14 cellular contexts compared by ENCODE assay signal in the genomic region with DNA sequence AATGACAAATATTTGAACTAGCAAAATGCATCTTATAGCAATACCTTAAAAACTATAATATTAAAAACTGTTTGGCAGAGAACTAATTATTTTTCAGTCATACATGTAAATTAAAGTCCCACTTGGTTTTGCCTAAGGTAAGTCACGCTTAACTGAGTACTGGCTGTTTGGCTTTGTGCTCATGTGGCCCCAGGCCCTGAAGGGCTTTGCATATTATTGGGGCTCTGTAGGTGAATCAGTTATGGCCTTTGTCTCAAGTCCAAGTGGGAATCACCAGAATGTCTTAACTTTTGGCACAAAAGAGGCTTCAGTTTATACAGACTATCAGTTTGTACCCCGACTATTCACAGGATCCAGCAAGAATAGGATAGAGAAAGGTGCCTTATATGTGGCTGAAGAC. TPM values are rescaled to one million over a fixed set of nuclear protein-coding genes. Genes with fewer than 3 reads are reported as not detected.
"Had no signal": no experiment of that assay in that cellular context is flagged by ENCODE, and none has a peak within 500 bp of the region (broad histone marks: within the 10 kb centered on the region; RNA-seq: fewer than 3 reads in every experiment).

No MANE protein-coding gene starts in this region.

RNA-seq across cellular contexts. Expression of gene OR5B3, which starts 7.1 kb away (rescaled TPM):
- total RNA-seq: activated B cell treated with CpG ODN at 0.5 μM for 24 hours; activated CD4-positive, alpha-beta memory T cell treated with anti-CD3 and anti-CD28 coated beads for 36 hours; activated CD4-positive, alpha-beta memory T cell treated with anti-CD3 and anti-CD28 coated beads, Interleukin-2, amount 10 ng/mL, durations not matched to agents 7 days and 5 days; activated CD4-positive, alpha-beta T cell treated with anti-CD3 and anti-CD28 coated beads for 36 hours; activated CD4-positive, alpha-beta T cell treated with anti-CD3 and anti-CD28 coated beads, Interleukin-2, amount 10 ng/mL, durations not matched to agents 24 days and 14 days; activated CD4-positive, alpha-beta T cell treated with anti-CD3 and anti-CD28 coated beads, Interleukin-2, amount 10 ng/mL, durations not matched to agents 7 days and 5 days; activated CD8-positive, alpha-beta memory T cell treated with anti-CD3 and anti-CD28 coated beads for 36 hours; activated CD8-positive, alpha-beta memory T cell treated with anti-CD3 and anti-CD28 coated beads, Interleukin-2, amount 10 ng/mL, durations not matched to agents 7 days and 5 days; activated CD8-positive, alpha-beta T cell treated with anti-CD3 and anti-CD28 coated beads for 36 hours; activated CD8-positive, alpha-beta T cell treated with anti-CD3 and anti-CD28 coated beads, Interleukin-2, amount 10 ng/mL, durations not matched to agents 7 days and 5 days; T-cell; T-helper 1 cell treated with Interleukin-12 subunit alpha and Interleukin-12 subunit beta and Interleukin-4 antibody, amounts not matched to agents 30 ng/mL and 1 ng/mL, for 36 hours; T-helper 17 cell; T-helper 2 cell treated with Interferon-gamma antibody and Interleukin-4, amounts not matched to agents 100 ng/mL and 5 ng/mL, for 36 hours had no signal

RNA-seq across cellular contexts. Expression of gene OR5B2, which starts 28.3 kb away (rescaled TPM):
- total RNA-seq: activated B cell treated with CpG ODN at 0.5 μM for 24 hours; activated CD4-positive, alpha-beta memory T cell treated with anti-CD3 and anti-CD28 coated beads for 36 hours; activated CD4-positive, alpha-beta memory T cell treated with anti-CD3 and anti-CD28 coated beads, Interleukin-2, amount 10 ng/mL, durations not matched to agents 7 days and 5 days; activated CD4-positive, alpha-beta T cell treated with anti-CD3 and anti-CD28 coated beads for 36 hours; activated CD4-positive, alpha-beta T cell treated with anti-CD3 and anti-CD28 coated beads, Interleukin-2, amount 10 ng/mL, durations not matched to agents 24 days and 14 days; activated CD4-positive, alpha-beta T cell treated with anti-CD3 and anti-CD28 coated beads, Interleukin-2, amount 10 ng/mL, durations not matched to agents 7 days and 5 days; activated CD8-positive, alpha-beta memory T cell treated with anti-CD3 and anti-CD28 coated beads for 36 hours; activated CD8-positive, alpha-beta memory T cell treated with anti-CD3 and anti-CD28 coated beads, Interleukin-2, amount 10 ng/mL, durations not matched to agents 7 days and 5 days; activated CD8-positive, alpha-beta T cell treated with anti-CD3 and anti-CD28 coated beads for 36 hours; activated CD8-positive, alpha-beta T cell treated with anti-CD3 and anti-CD28 coated beads, Interleukin-2, amount 10 ng/mL, durations not matched to agents 7 days and 5 days; T-cell; T-helper 1 cell treated with Interleukin-12 subunit alpha and Interleukin-12 subunit beta and Interleukin-4 antibody, amounts not matched to agents 30 ng/mL and 1 ng/mL, for 36 hours; T-helper 17 cell; T-helper 2 cell treated with Interferon-gamma antibody and Interleukin-4, amounts not matched to agents 100 ng/mL and 5 ng/mL, for 36 hours had no signal

RNA-seq across cellular contexts. Expression of gene OR5B17, which starts 40.8 kb away (rescaled TPM):
- total RNA-seq: activated B cell treated with CpG ODN at 0.5 μM for 24 hours; activated CD4-positive, alpha-beta memory T cell treated with anti-CD3 and anti-CD28 coated beads for 36 hours; activated CD4-positive, alpha-beta memory T cell treated with anti-CD3 and anti-CD28 coated beads, Interleukin-2, amount 10 ng/mL, durations not matched to agents 7 days and 5 days; activated CD4-positive, alpha-beta T cell treated with anti-CD3 and anti-CD28 coated beads for 36 hours; activated CD4-positive, alpha-beta T cell treated with anti-CD3 and anti-CD28 coated beads, Interleukin-2, amount 10 ng/mL, durations not matched to agents 24 days and 14 days; activated CD4-positive, alpha-beta T cell treated with anti-CD3 and anti-CD28 coated beads, Interleukin-2, amount 10 ng/mL, durations not matched to agents 7 days and 5 days; activated CD8-positive, alpha-beta memory T cell treated with anti-CD3 and anti-CD28 coated beads for 36 hours; activated CD8-positive, alpha-beta memory T cell treated with anti-CD3 and anti-CD28 coated beads, Interleukin-2, amount 10 ng/mL, durations not matched to agents 7 days and 5 days; activated CD8-positive, alpha-beta T cell treated with anti-CD3 and anti-CD28 coated beads for 36 hours; activated CD8-positive, alpha-beta T cell treated with anti-CD3 and anti-CD28 coated beads, Interleukin-2, amount 10 ng/mL, durations not matched to agents 7 days and 5 days; T-cell; T-helper 1 cell treated with Interleukin-12 subunit alpha and Interleukin-12 subunit beta and Interleukin-4 antibody, amounts not matched to agents 30 ng/mL and 1 ng/mL, for 36 hours; T-helper 17 cell; T-helper 2 cell treated with Interferon-gamma antibody and Interleukin-4, amounts not matched to agents 100 ng/mL and 5 ng/mL, for 36 hours had no signal

RNA-seq across cellular contexts. Expression of gene OR5B12, which starts 42.4 kb away (rescaled TPM):
- total RNA-seq: activated B cell treated with CpG ODN at 0.5 μM for 24 hours; activated CD4-positive, alpha-beta memory T cell treated with anti-CD3 and anti-CD28 coated beads for 36 hours; activated CD4-positive, alpha-beta memory T cell treated with anti-CD3 and anti-CD28 coated beads, Interleukin-2, amount 10 ng/mL, durations not matched to agents 7 days and 5 days; activated CD4-positive, alpha-beta T cell treated with anti-CD3 and anti-CD28 coated beads for 36 hours; activated CD4-positive, alpha-beta T cell treated with anti-CD3 and anti-CD28 coated beads, Interleukin-2, amount 10 ng/mL, durations not matched to agents 24 days and 14 days; activated CD4-positive, alpha-beta T cell treated with anti-CD3 and anti-CD28 coated beads, Interleukin-2, amount 10 ng/mL, durations not matched to agents 7 days and 5 days; activated CD8-positive, alpha-beta memory T cell treated with anti-CD3 and anti-CD28 coated beads for 36 hours; activated CD8-positive, alpha-beta memory T cell treated with anti-CD3 and anti-CD28 coated beads, Interleukin-2, amount 10 ng/mL, durations not matched to agents 7 days and 5 days; activated CD8-positive, alpha-beta T cell treated with anti-CD3 and anti-CD28 coated beads, Interleukin-2, amount 10 ng/mL, durations not matched to agents 7 days and 5 days; T-helper 1 cell treated with Interleukin-12 subunit alpha and Interleukin-12 subunit beta and Interleukin-4 antibody, amounts not matched to agents 30 ng/mL and 1 ng/mL, for 36 hours; T-helper 2 cell treated with Interferon-gamma antibody and Interleukin-4, amounts not matched to agents 100 ng/mL and 5 ng/mL, for 36 hours had no signal
